3 cellular contexts compared by ENCODE assay signal in genomic region chr11:12206529-12206928, GRCh38.
TF ChIP-seq lines count a peak whose summit lies in the region.

No MANE protein-coding gene starts in this region.

TF ChIP-seq in SK-N-SH, 30 proteins besides CTCF, POLR2A, EP300 and RAD21 (continued from another document):
- TF ChIP-seq USF1 (IDR thresholded peaks at IDR 0.05; ENCODE audit: borderline replicate concordance, low read depth) (no peak), TEAD4 (IDR thresholded peaks at IDR 0.05; ENCODE audit: borderline replicate concordance, insufficient read depth) (no peak), SIN3A (IDR thresholded peaks at IDR 0.05; ENCODE audit: borderline replicate concordance, low read depth, low read length) (no peak), MEF2A (IDR thresholded peaks at IDR 0.05; ENCODE audit: borderline replicate concordance, low read depth) (no peak), CHD2 (IDR thresholded peaks at IDR 0.05; ENCODE audit: low read length, partially characterized antibody) (no peak), GATA2 (CRISPR knock-in tag; IDR thresholded peaks at IDR 0.05) (no peak), FOXJ3 (CRISPR knock-in tag; IDR thresholded peaks at IDR 0.05) (no peak), NRF1 (IDR thresholded peaks at IDR 0.05; ENCODE audit: low read depth, low read length) (no peak), EZH2phosphoT487 (IDR thresholded peaks at IDR 0.05; ENCODE audit: borderline replicate concordance, low read depth) (no peak), POLR2AphosphoS5 (IDR thresholded peaks at IDR 0.05; ENCODE audit: low read depth, low read length) (no peak), ELF1 (IDR thresholded peaks at IDR 0.05) (no peak), RCOR1 (IDR thresholded peaks at IDR 0.05; ENCODE audit: low read length) (no peak)
- TF ChIP-seq, protein P1, sequence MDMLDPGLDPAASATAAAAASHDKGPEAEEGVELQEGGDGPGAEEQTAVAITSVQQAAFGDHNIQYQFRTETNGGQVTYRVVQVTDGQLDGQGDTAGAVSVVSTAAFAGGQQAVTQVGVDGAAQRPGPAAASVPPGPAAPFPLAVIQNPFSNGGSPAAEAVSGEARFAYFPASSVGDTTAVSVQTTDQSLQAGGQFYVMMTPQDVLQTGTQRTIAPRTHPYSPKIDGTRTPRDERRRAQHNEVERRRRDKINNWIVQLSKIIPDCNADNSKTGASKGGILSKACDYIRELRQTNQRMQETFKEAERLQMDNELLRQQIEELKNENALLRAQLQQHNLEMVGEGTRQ (IDR thresholded peaks at IDR 0.05; ENCODE audit: borderline replicate concordance, low read depth, low read length), result no peak
- TF ChIP-seq, protein P2, sequence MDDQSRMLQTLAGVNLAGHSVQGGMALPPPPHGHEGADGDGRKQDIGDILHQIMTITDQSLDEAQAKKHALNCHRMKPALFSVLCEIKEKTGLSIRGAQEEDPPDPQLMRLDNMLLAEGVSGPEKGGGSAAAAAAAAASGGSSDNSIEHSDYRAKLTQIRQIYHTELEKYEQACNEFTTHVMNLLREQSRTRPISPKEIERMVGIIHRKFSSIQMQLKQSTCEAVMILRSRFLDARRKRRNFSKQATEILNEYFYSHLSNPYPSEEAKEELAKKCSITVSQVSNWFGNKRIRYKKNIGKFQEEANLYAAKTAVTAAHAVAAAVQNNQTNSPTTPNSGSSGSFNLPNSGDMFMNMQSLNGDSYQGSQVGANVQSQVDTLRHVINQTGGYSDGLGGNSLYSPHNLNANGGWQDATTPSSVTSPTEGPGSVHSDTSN (IDR thresholded peaks at IDR 0.05), result no peak
- TF ChIP-seq, protein P3, sequence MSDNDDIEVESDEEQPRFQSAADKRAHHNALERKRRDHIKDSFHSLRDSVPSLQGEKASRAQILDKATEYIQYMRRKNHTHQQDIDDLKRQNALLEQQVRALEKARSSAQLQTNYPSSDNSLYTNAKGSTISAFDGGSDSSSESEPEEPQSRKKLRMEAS (IDR thresholded peaks at IDR 0.05; ENCODE audit: low read depth), result no peak

TF ChIP-seq in SK-N-SH treated with all-trans-retinoic acid at 6 μM for 48 hours, 23 proteins besides CTCF, POLR2A, EP300 and RAD21 (continued from another document):
- no peak for TF ChIP-seq TSHZ2 (CRISPR knock-in tag; IDR thresholded peaks at IDR 0.05)
- TF ChIP-seq, protein P4, sequence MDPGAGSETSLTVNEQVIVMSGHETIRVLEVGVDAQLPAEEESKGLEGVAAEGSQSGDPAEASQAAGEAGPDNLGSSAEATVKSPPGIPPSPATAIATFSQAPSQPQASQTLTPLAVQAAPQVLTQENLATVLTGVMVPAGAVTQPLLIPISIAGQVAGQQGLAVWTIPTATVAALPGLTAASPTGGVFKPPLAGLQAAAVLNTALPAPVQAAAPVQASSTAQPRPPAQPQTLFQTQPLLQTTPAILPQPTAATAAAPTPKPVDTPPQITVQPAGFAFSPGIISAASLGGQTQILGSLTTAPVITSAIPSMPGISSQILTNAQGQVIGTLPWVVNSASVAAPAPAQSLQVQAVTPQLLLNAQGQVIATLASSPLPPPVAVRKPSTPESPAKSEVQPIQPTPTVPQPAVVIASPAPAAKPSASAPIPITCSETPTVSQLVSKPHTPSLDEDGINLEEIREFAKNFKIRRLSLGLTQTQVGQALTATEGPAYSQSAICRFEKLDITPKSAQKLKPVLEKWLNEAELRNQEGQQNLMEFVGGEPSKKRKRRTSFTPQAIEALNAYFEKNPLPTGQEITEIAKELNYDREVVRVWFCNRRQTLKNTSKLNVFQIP (CRISPR knock-in tag; IDR thresholded peaks at IDR 0.05; ENCODE audit: borderline replicate concordance, low read depth), result no peak
- TF ChIP-seq ZFP3 (CRISPR knock-in tag; IDR thresholded peaks at IDR 0.05), result no peak
TF ChIP-seq in SK-N-SH treated with all-trans-retinoic acid at 6 μM for 48 hours: peak in this region for 0.

TF ChIP-seq in K562, 482 proteins besides CTCF, POLR2A, EP300 and RAD21 (continued from another document):
- no peak for TF ChIP-seq ZNF639 (CRISPR knock-in tag; conservative IDR thresholded peaks at IDR 0.05 in 1 of 2, IDR thresholded peaks at IDR 0.05 in 1 of 2)
- TF ChIP-seq TAL1 (IDR thresholded peaks at IDR 0.05), result no peak
- TF ChIP-seq NUFIP1 (IDR thresholded peaks at IDR 0.05; ENCODE audit: partially characterized antibody), result no peak
- TF ChIP-seq GATAD2B (IDR thresholded peaks at IDR 0.05; ENCODE audit: borderline replicate concordance), result no peak
- TF ChIP-seq ATF3 (IDR thresholded peaks at IDR 0.05), result 0 out of 2 replicates have a peak, but pooled peaks have one; percentile 31
- no peak for TF ChIP-seq ATF3 (CRISPR knock-in tag; conservative IDR thresholded peaks at IDR 0.05)
- no peak for TF ChIP-seq ETV6 (IDR thresholded peaks at IDR 0.05; ENCODE audit: borderline replicate concordance in 1 of 2, low read depth in 2 of 2, low read length in 1 of 2)
- no peak for TF ChIP-seq ETV6 (CRISPR knock-in tag; IDR thresholded peaks at IDR 0.05; ENCODE audit: borderline replicate concordance)
- no peak for TF ChIP-seq SUPT5H (IDR thresholded peaks at IDR 0.05)
- TF ChIP-seq, protein P5, sequence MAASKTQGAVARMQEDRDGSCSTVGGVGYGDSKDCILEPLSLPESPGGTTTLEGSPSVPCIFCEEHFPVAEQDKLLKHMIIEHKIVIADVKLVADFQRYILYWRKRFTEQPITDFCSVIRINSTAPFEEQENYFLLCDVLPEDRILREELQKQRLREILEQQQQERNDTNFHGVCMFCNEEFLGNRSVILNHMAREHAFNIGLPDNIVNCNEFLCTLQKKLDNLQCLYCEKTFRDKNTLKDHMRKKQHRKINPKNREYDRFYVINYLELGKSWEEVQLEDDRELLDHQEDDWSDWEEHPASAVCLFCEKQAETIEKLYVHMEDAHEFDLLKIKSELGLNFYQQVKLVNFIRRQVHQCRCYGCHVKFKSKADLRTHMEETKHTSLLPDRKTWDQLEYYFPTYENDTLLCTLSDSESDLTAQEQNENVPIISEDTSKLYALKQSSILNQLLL (CRISPR knock-in tag; IDR thresholded peaks at IDR 0.05; ENCODE audit: borderline replicate concordance), result no peak
- no peak for TF ChIP-seq ZBTB34 (CRISPR knock-in tag; IDR thresholded peaks at IDR 0.05)
- TF ChIP-seq JUND (IDR thresholded peaks at IDR 0.05; ENCODE audit: borderline replicate concordance, low read depth, low read length), result no peak
- peak; percentile 30; the same call in 1 of the 3 replicates for TF ChIP-seq JUND (tag; IDR thresholded peaks at IDR 0.05; ENCODE audit: borderline replicate concordance, low read depth, low read length)
- TF ChIP-seq CCNT2 (IDR thresholded peaks at IDR 0.05; ENCODE audit: borderline replicate concordance, extremely low read depth, insufficient read length, low read depth, low read length), result no peak
